Comparison of ENCODE assay signal across 9 cellular contexts in the genomic region with DNA sequence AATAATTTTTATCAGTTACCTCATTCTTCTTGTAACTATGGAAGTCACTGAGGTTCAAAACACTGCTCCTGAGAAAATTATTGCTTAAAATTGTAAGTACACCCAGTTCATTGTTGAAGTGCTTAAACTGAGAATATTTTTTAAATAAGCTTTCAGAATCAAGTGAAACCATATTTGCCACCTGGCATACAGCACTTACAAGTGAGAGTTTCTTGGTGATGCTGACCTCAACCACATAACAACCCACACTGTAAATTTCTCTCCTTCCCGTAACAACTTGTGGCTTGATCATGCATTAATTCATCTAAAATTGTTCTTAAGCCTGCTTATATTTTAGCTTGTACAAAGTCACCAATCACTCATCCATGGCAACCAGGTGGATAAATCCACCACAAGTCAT. TPM values are rescaled to one million over a fixed set of nuclear protein-coding genes. Genes with fewer than 3 reads are reported as not detected.
DNase-seq lines count a peak whose midpoint lies in the region; ATAC-seq and TF ChIP-seq lines count a peak whose summit lies in the region.
"Had no signal": no experiment of that assay in that cellular context is flagged by ENCODE, and none has a peak within 500 bp of the region (broad histone marks: within the 10 kb centered on the region; RNA-seq: fewer than 3 reads in every experiment).

No MANE protein-coding gene starts in this region.

- H3K36me3 ChIP-seq in right atrium auricular region: no peaks in the 10 kb centered on the region

- no peaks in the 10 kb centered on the region for H3K9me3 ChIP-seq in right atrium auricular region

- intact Hi-C loops in activated CD4-positive, alpha-beta T cell treated with anti-CD3 and anti-CD28 coated beads for 36 hours (cut with DNase I, micrococcal nuclease): no loop called here
- intact Hi-C loops in activated CD4-positive, alpha-beta T cell treated with anti-CD3 and anti-CD28 coated beads, Interleukin-2, amount 10 ng/mL, durations not matched to agents 24 days and 14 days (cut with micrococcal nuclease): no loop called here

- peak; percentile 39 for ATAC-seq in activated CD4-positive, alpha-beta T cell treated with anti-CD3 and anti-CD28 coated beads for 36 hours
- peak; percentile 70 for ATAC-seq in HG02678 (IDR thresholded peaks at IDR 0.05; ENCODE audit: unreplicated experiment)
- ATAC-seq in HG03521 (IDR thresholded peaks at IDR 0.05; ENCODE audit: unreplicated experiment): peak; percentile 58
- ATAC-seq in stimulated activated naive CD8-positive, alpha-beta T cell treated with anti-CD3 and anti-CD28 coated beads, Interleukin-15, Interleukin-2, amounts not matched to agents 100 U/mL and 50 U/mL, for 24 hours: peak; percentile 62

- no peak overlapping the region for H3K27ac Mint-ChIP-seq in activated CD4-positive, alpha-beta T cell treated with anti-CD3 and anti-CD28 coated beads for 36 hours
- no peak overlapping the region for H3K27ac Mint-ChIP-seq in activated CD4-positive, alpha-beta T cell treated with anti-CD3 and anti-CD28 coated beads, Interleukin-2, amount 10 ng/mL, durations not matched to agents 24 days and 14 days

- H3K27me3 ChIP-seq in right atrium auricular region: no peaks in the 10 kb centered on the region

- CTCF ChIA-PET in activated CD4-positive, alpha-beta T cell treated with anti-CD3 and anti-CD28 coated beads for 36 hours (lab: Charles Lee): no interaction called here

- H3K9me3 Mint-ChIP-seq in activated CD4-positive, alpha-beta T cell treated with anti-CD3 and anti-CD28 coated beads for 36 hours (ENCODE audit: low read depth): no peaks in the 10 kb centered on the region
- H3K9me3 Mint-ChIP-seq in activated CD4-positive, alpha-beta T cell treated with anti-CD3 and anti-CD28 coated beads, Interleukin-2, amount 10 ng/mL, durations not matched to agents 24 days and 14 days: peaks cover 4% of the 10 kb centered on the region

- H3K27ac ChIP-seq in right atrium auricular region: no peak overlapping the region
- H3K27ac ChIP-seq: epithelial cell of prostate had no signal

- peaks cover 17% of the 10 kb centered on the region for H3K4me1 Mint-ChIP-seq in activated CD4-positive, alpha-beta T cell treated with anti-CD3 and anti-CD28 coated beads for 36 hours
- H3K4me1 Mint-ChIP-seq in activated CD4-positive, alpha-beta T cell treated with anti-CD3 and anti-CD28 coated beads, Interleukin-2, amount 10 ng/mL, durations not matched to agents 24 days and 14 days: peaks cover 4% of the 10 kb centered on the region

- no peak overlapping the region for H3K4me3 Mint-ChIP-seq in activated CD4-positive, alpha-beta T cell treated with anti-CD3 and anti-CD28 coated beads for 36 hours
- no peak overlapping the region for H3K4me3 Mint-ChIP-seq in activated CD4-positive, alpha-beta T cell treated with anti-CD3 and anti-CD28 coated beads, Interleukin-2, amount 10 ng/mL, durations not matched to agents 24 days and 14 days

- H3K27me3 Mint-ChIP-seq in activated CD4-positive, alpha-beta T cell treated with anti-CD3 and anti-CD28 coated beads for 36 hours: no peaks in the 10 kb centered on the region
- H3K27me3 Mint-ChIP-seq in activated CD4-positive, alpha-beta T cell treated with anti-CD3 and anti-CD28 coated beads, Interleukin-2, amount 10 ng/mL, durations not matched to agents 24 days and 14 days: no peaks in the 10 kb centered on the region

- POLR2A ChIA-PET in activated CD4-positive, alpha-beta T cell treated with anti-CD3 and anti-CD28 coated beads for 36 hours (lab: Charles Lee): no interaction called here

- peaks cover 0 to 24% of the 10 kb centered on the region in 2 donors for H3K4me1 ChIP-seq in right atrium auricular region

- DNase-seq in activated CD4-positive, alpha-beta T cell treated with anti-CD3 and anti-CD28 coated beads for 36 hours: no peak
- DNase-seq in activated CD4-positive, alpha-beta T cell treated with anti-CD3 and anti-CD28 coated beads, Interleukin-2, amount 10 ng/mL, durations not matched to agents 24 days and 14 days: no peak
- DNase-seq in stimulated activated naive CD8-positive, alpha-beta T cell treated with anti-CD3 and anti-CD28 coated beads, Interleukin-15, Interleukin-2, amounts not matched to agents 100 U/mL and 50 U/mL, for 24 hours: no peak
- DNase-seq in T-helper 9 cell: no peak
- DNase-seq in NCI-H2171 (lab: John Stamatoyannopoulos, UW): no peak
- no peak for DNase-seq in right atrium auricular region (ENCODE audit: low spot score)

- H3K4me3 ChIP-seq in right atrium auricular region: no peak overlapping the region

- peaks cover 13% of the 10 kb centered on the region for H3K36me3 Mint-ChIP-seq in activated CD4-positive, alpha-beta T cell treated with anti-CD3 and anti-CD28 coated beads for 36 hours (ENCODE audit: low read depth)
- no peaks in the 10 kb centered on the region for H3K36me3 Mint-ChIP-seq in activated CD4-positive, alpha-beta T cell treated with anti-CD3 and anti-CD28 coated beads, Interleukin-2, amount 10 ng/mL, durations not matched to agents 24 days and 14 days (ENCODE audit: low read depth)

- TF ChIP-seq CTCF in right atrium auricular region (IDR thresholded peaks at IDR 0.05): no peak

RNA-seq across cellular contexts. Expression of a gene that starts 34.0 kb away (rescaled TPM):
- 10 to 100 TPM; 15.8 to 25.8 TPM for total RNA-seq in activated CD4-positive, alpha-beta T cell treated with anti-CD3 and anti-CD28 coated beads for 36 hours
- total RNA-seq in activated CD4-positive, alpha-beta T cell treated with anti-CD3 and anti-CD28 coated beads, Interleukin-2, amount 10 ng/mL, durations not matched to agents 24 days and 14 days: 13.8 and 16.7 TPM in 2 replicates
- total RNA-seq in right atrium auricular region: 1 to 10 TPM; 7.3 to 7.7 TPM
